In the genomic region with DNA sequence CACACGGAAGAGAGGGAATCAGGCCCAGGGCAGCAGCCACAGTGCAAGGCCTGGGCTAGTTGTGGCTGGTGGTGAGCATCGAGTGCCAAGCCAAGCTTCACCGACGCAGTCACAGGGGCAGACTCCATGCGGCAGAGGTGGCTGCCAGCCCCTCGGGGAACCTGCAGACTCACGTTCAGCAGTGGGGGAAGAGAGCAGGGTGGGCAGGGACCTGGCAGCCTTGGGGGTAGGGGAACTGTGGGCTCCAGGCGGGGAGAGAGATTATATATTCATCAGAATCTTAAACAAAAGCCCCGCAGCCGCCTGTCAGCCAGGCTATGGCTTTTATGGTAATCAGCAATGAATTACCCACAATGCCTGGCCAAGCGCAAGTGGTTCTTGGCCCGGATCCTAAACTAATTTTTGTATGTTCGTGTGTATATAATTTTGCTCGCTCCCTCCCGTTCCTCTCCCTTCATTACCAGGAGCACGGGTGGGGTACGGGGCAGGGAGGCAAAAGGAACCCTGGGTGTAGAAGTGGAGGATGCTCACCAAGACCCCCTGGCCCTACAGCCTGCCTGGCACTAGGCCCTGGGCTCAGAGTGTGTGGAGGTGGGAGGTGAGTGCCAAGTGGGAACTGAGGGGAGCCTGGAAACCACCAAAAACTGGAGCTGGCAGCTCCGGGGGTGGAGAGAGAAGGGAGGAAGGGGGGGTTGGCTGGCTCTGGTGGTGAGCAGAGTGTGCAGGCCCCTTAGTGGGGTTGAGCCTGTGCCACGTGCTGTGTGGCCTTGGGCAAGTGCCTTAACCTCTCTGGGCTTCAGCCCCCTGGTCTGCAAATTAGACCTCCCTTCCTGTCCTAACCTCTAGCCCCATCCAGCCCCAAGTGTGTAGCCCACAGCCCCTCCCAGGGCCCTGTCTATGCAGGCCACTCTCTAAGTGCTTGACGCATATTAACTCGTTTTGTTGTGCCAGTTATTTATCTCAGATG, we compare ENCODE assay signal across 8 cellular contexts. TPM values are rescaled to one million over a fixed set of nuclear protein-coding genes. Genes with fewer than 3 reads are reported as not detected.
DNase-seq lines count a peak whose midpoint lies in the region; ATAC-seq and TF ChIP-seq lines count a peak whose summit lies in the region.

No MANE protein-coding gene starts in this region.

- H3K4me3 ChIP-seq in astrocyte of the spinal cord (ENCODE audit: low read depth, low read length): peak overlapping the region; percentile 8
- H3K4me3 ChIP-seq in testis: no peak overlapping the region
- H3K4me3 ChIP-seq in MM.1S (ENCODE audit: low read length): no peak overlapping the region

- no peaks in the 10 kb centered on the region for H3K4me1 ChIP-seq in testis
- H3K4me1 ChIP-seq in MM.1S (ENCODE audit: low read length): no peaks in the 10 kb centered on the region

- no peaks in the 10 kb centered on the region for H3K36me3 ChIP-seq in testis (ENCODE audit: low read depth, missing control alignments)
- H3K36me3 ChIP-seq in MM.1S (replicated peaks; ENCODE audit: insufficient read depth, low read length): no peaks in the 10 kb centered on the region

- in situ Hi-C loops in astrocyte of the spinal cord (cut with HindIII; ENCODE audit: low sequenced_read_pairs): no loop called here

- H3K27me3 ChIP-seq in testis (no peaks in the 10 kb centered on the region), MM.1S (replicated peaks; ENCODE audit: insufficient read depth, low read length) (peaks cover 97% of the 10 kb centered on the region)

- no peaks in the 10 kb centered on the region for H3K9me3 ChIP-seq in testis
- no peaks in the 10 kb centered on the region for H3K9me3 ChIP-seq in MM.1S (replicated peaks; ENCODE audit: insufficient read depth, low read length)

- H3K4me2 ChIP-seq in MM.1S (ENCODE audit: low read depth, low read length): no peak overlapping the region

- no peak for ATAC-seq in GM18517 (IDR thresholded peaks at IDR 0.05; ENCODE audit: unreplicated experiment)

- no peaks in the 10 kb centered on the region for H3K9me2 ChIP-seq in MM.1S (replicated peaks; ENCODE audit: insufficient read depth, low read length)

- no peak for TF ChIP-seq POLR2A in testis (IDR thresholded peaks at IDR 0.05)

- no peaks in the 10 kb centered on the region for H4K20me1 ChIP-seq in MM.1S (ENCODE audit: insufficient read depth, low read length)

- intact Hi-C loops in testis (cut with DNase I; ENCODE audit: low total_unique reads): no loop called here

- H3K27ac ChIP-seq in testis (peak overlapping the region in 1 of 2 donors; percentile 69), MM.1S (ENCODE audit: low read length) (no peak overlapping the region)

- 48 to 55% methylated on average over 21 of the region's 21 CpGs for WGBS in testis, 2 donors

- DNase-seq in NCI-H1105 treated with DMSO at 0.1 percent for 48 hours (lab: John Stamatoyannopoulos, UW) (peak; percentile 86), astrocyte of the spinal cord (ENCODE audit: low read depth, low spot score) (peak; percentile 93), kidney tubule cell (ENCODE audit: low spot score) (peak; percentile 67), testis (peak; percentile 66), MM.1S (no peak), T-helper 9 cell (no peak)
- DNase-seq in stimulated activated CD4-positive, alpha-beta T cell treated with anti-CD3 and anti-CD28 coated beads, Interleukin-4, amount 100 ng/mL, for 24 hours: no peak

- no peaks in the 10 kb centered on the region for H3F3A ChIP-seq in MM.1S (ENCODE audit: insufficient read depth, low read length)

- no peaks in the 10 kb centered on the region for H3K79me2 ChIP-seq in MM.1S (ENCODE audit: low read length)

- no peak overlapping the region for H3K9ac ChIP-seq in MM.1S (ENCODE audit: low read length)

- no peak overlapping the region for H2AFZ ChIP-seq in MM.1S (ENCODE audit: low read length)

- TF ChIP-seq CTCF in astrocyte of the spinal cord (IDR thresholded peaks at IDR 0.05; ENCODE audit: low read depth, low read length): no peak
- TF ChIP-seq CTCF in testis (IDR thresholded peaks at IDR 0.05): no peak
- TF ChIP-seq CTCF in MM.1S (IDR thresholded peaks at IDR 0.05; ENCODE audit: low read length): no peak

RNA-seq across cellular contexts. Expression of a gene that starts 31.9 kb away (rescaled TPM):
- 100 to 1,000 TPM in 1 of 2 donors, 10 to 100 TPM in 1; 85.6 to 138 TPM for total RNA-seq in testis
- polyA plus RNA-seq in testis (ENCODE audit: insufficient read depth, low read depth, low replicate concordance): 27.1 TPM

Comparison
In these comparisons a context has a peak if more than half of its experiments do, and no peak if none do; other contexts are left out.
1. DNase-seq: peak in NCI-H1105 treated with DMSO at 0.1 percent for 48 hours (single experiment), astrocyte of the spinal cord (single experiment), kidney tubule cell (single experiment) and testis (single experiment); none in stimulated activated CD4-positive, alpha-beta T cell treated with anti-CD3 and anti-CD28 coated beads, Interleukin-4, amount 100 ng/mL, for 24 hours (single experiment), MM.1S (single experiment) and T-helper 9 cell (single experiment).